In the genomic region with DNA sequence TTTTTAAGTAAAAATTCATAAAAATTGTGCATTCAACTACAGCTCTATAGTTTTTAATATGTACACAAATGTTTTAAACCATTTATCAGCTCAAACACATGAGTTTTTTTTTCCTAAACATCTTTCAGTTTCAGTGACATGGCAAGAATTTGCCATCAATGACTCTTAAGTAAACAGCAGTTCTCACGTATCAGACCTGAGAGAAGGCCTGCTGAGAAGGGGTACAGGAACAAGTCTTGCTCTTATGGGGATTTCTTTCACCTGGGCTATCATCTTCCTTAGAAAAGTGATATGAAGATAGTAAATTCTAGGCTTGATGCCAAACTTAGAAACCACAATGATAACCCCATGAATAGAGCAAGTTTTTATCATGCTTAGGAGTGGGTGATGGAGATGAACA, we compare ENCODE assay signal across 25 cellular contexts.
A peak's percentile ranks its signal among the peaks of the same experiment; 100 is the strongest.
DNase-seq lines count a peak whose midpoint lies in the region; ATAC-seq and TF ChIP-seq lines count a peak whose summit lies in the region.
"Had no signal": no experiment of that assay in that cellular context is flagged by ENCODE, and none has a peak within 500 bp of the region (broad histone marks: within the 10 kb centered on the region; RNA-seq: fewer than 3 reads in every experiment).

No MANE protein-coding gene starts in this region.

- peak; percentile 8 for DNase-seq in Jurkat, Clone E6-1 (ENCODE audit: low read depth, low spot score)
- DNase-seq in NCI-H2171 (lab: John Stamatoyannopoulos, UW) = peak; percentile 34
- peak; percentile 6 for DNase-seq in astrocyte of the hippocampus (ENCODE audit: low read depth, low spot score)
- DNase-seq in 8988T = no peak
- no peak for DNase-seq in activated CD8-positive, alpha-beta memory T cell treated with anti-CD3 and anti-CD28 coated beads, Interleukin-2, amount 50 U/mL, for 4 hours
- no peak for DNase-seq in upper lobe of left lung
- DNase-seq in SIG-M5 treated with dmso at 0.1 percent for 504 hours (lab: John Stamatoyannopoulos, UW; ENCODE audit: unreplicated experiment) = no peak
- DNase-seq: activated CD4-positive, alpha-beta memory T cell treated with anti-CD3 and anti-CD28 coated beads, Interleukin-2, amount 10 ng/mL, durations not matched to agents 7 days and 5 days; activated naive CD4-positive, alpha-beta T cell; activated T-cell treated with anti-CD3 and anti-CD28 coated beads for 4 hours; adrenal gland; CD4-positive, alpha-beta memory T cell; DMS 273 treated with DMSO at 0.1 percent for 48 hours; glutamatergic neuron; HCEC 1CT; Karpas-422; naive thymus-derived CD8-positive, alpha-beta T cell; NCI-H1694; retina; stimulated activated CD4-positive, alpha-beta T cell treated with anti-CD3 and anti-CD28 coated beads, Interleukin-2, amount 100 ng/mL, for 48 hours; stimulated activated naive CD4-positive, alpha-beta T cell had no signal

- TF ChIP-seq EP300 in upper lobe of left lung (IDR thresholded peaks at IDR 0.05) = no peak

- TF ChIP-seq POLR2A in upper lobe of left lung (IDR thresholded peaks at IDR 0.05) = no peak

- no peak overlapping the region for H3K4me3 ChIP-seq in BLaER1 treated with 17β-estradiol and CSF1 and Interleukin-3, amounts not matched to agents 10 nM and 100 nM
- H3K4me3 ChIP-seq in Jurkat, Clone E6-1 (ENCODE audit: low read length) = no peak overlapping the region
- no peak overlapping the region for H3K4me3 ChIP-seq in upper lobe of left lung
- H3K4me3 ChIP-seq: adrenal gland, cardiac muscle cell, thoracic aorta had no signal

- WGBS in upper lobe of left lung, 2 donors = 19 to 38% methylated on average over 1 of the region's 1 CpG

- H3K9ac ChIP-seq in BLaER1 treated with 17β-estradiol and CSF1 and Interleukin-3, amounts not matched to agents 10 nM and 100 nM = no peak overlapping the region

- TF ChIP-seq CTCF in upper lobe of left lung (IDR thresholded peaks at IDR 0.05) = no peak

- no peaks in the 10 kb centered on the region for H3K36me3 ChIP-seq in BLaER1 treated with 17β-estradiol and CSF1 and Interleukin-3, amounts not matched to agents 10 nM and 100 nM
- H3K36me3 ChIP-seq in upper lobe of left lung = no peaks in the 10 kb centered on the region
- H3K36me3 ChIP-seq: adrenal gland, cardiac muscle cell, thoracic aorta had no signal

- no peak for ATAC-seq in upper lobe of left lung (ENCODE audit: low FRiP score in 2 of 2)
- ATAC-seq: naive thymus-derived CD8-positive, alpha-beta T cell; Right ventricle myocardium inferior had no signal

- H3K27ac ChIP-seq in BLaER1 treated with 17β-estradiol and CSF1 and Interleukin-3, amounts not matched to agents 10 nM and 100 nM = peak overlapping the region in 7 of 11 experiments; percentile 1 to 46 (median 33); a peak in 10 of 22 replicates
- no peak overlapping the region for H3K27ac ChIP-seq in upper lobe of left lung
- H3K27ac ChIP-seq: adrenal gland, cardiac muscle cell, thoracic aorta had no signal

- peaks cover 0 to 32% (median 15%) of the 10 kb centered on the region in 10 experiments; a peak in 14 of 20 replicates for H3K4me1 ChIP-seq in BLaER1 treated with 17β-estradiol and CSF1 and Interleukin-3, amounts not matched to agents 10 nM and 100 nM
- H3K4me1 ChIP-seq in upper lobe of left lung = no peaks in the 10 kb centered on the region
- H3K4me1 ChIP-seq: adrenal gland had no signal

- H3K9me3 ChIP-seq in BLaER1 treated with 17β-estradiol and CSF1 and Interleukin-3, amounts not matched to agents 10 nM and 100 nM (replicated peaks in 1 of 11) = peaks cover 0 to 7% (median 0%) of the 10 kb centered on the region in 11 experiments; a peak in 5 of 22 replicates
- H3K9me3 ChIP-seq in upper lobe of left lung = no peaks in the 10 kb centered on the region
- H3K9me3 ChIP-seq: adrenal gland, thoracic aorta had no signal

- H3K4me2 ChIP-seq in BLaER1 treated with 17β-estradiol and CSF1 and Interleukin-3, amounts not matched to agents 10 nM and 100 nM = peak overlapping the region in 6 of 11 experiments; percentile 1 to 55 (median 38); a peak in 10 of 22 replicates

- no peaks in the 10 kb centered on the region for H3K27me3 ChIP-seq in BLaER1 treated with 17β-estradiol and CSF1 and Interleukin-3, amounts not matched to agents 10 nM and 100 nM
- no peaks in the 10 kb centered on the region for H3K27me3 ChIP-seq in upper lobe of left lung
- H3K27me3 ChIP-seq: adrenal gland, cardiac muscle cell had no signal

- H4K20me1 ChIP-seq in BLaER1 treated with 17β-estradiol and CSF1 and Interleukin-3, amounts not matched to agents 10 nM and 100 nM = no peaks in the 10 kb centered on the region

Comparison
In these comparisons a context has a peak if more than half of its experiments do, and no peak if none do; other contexts are left out.
1. H3K27ac ChIP-seq: peak in BLaER1 treated with 17β-estradiol and CSF1 and Interleukin-3, amounts not matched to agents 10 nM and 100 nM (7 of 11); none in upper lobe of left lung (0 of 4).
2. DNase-seq: peak in Jurkat, Clone E6-1 (single experiment), NCI-H2171 (single experiment) and astrocyte of the hippocampus (single experiment); none in 8988T (single experiment), activated CD8-positive, alpha-beta memory T cell treated with anti-CD3 and anti-CD28 coated beads, Interleukin-2, amount 50 U/mL, for 4 hours (single experiment), upper lobe of left lung (0 of 2) and SIG-M5 treated with dmso at 0.1 percent for 504 hours (single experiment).